Comparison of ENCODE assay signal across 8 cellular contexts in the genomic region with DNA sequence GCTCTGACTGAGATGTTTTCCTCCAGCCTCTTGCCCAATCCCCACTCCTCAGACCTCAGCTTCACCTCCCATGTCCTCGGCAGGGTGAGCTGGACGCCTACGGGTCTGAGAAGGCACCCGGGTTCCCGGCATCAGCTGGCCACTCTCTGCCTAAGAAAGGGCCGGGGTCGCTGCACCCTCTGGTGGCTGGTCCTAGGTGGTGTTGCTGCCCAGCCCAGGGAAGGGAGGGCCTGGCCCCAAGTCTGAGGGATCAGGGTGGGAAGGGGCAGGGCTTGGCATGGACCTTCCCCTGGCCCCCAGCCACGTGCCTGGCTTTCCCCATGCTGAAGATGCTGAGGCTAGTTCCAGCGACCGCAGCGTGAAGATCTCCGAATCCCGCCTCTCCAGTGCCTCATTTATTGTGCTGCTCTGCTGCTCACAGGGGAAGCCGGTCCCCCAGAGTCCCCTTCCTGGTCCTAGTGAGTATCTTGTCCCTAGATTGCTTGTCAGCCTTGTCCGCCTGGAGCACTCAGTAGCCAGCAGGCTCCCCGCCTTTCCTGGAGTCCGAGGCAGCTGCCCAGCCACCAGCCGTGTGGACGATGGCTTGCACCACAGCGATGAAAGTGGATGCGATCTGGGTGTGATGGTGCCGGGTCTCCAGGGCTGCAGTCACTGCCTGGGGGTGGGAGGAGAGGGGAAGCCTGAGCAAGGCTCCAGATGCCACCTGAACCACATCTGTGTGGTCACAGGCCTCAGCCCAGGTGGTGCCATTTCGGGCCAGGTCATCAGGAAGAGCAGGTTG. TPM values are rescaled to one million over a fixed set of nuclear protein-coding genes. Genes with fewer than 3 reads are reported as not detected.
DNase-seq lines count a peak whose midpoint lies in the region; ATAC-seq and TF ChIP-seq lines count a peak whose summit lies in the region.

No MANE protein-coding gene starts in this region.

- no peak overlapping the region for H3K27ac Mint-ChIP-seq in activated CD8-positive, alpha-beta T cell treated with anti-CD3 and anti-CD28 coated beads for 36 hours

- peaks cover 15% of the 10 kb centered on the region for H3K4me1 Mint-ChIP-seq in activated CD8-positive, alpha-beta T cell treated with anti-CD3 and anti-CD28 coated beads for 36 hours (ENCODE audit: low read depth)

- DNase-seq in AG09309 (ENCODE audit: low read depth), result peak; percentile 91
- peak; percentile 89 for DNase-seq in GM13976 (ENCODE audit: low spot score)
- peak; percentile 18 for DNase-seq in NCI-H748 treated with DMSO at 0.1 percent for 48 hours (lab: John Stamatoyannopoulos, UW)
- DNase-seq in activated CD8-positive, alpha-beta T cell treated with anti-CD3 and anti-CD28 coated beads for 36 hours, result peak; percentile 67
- peak; percentile 22 for DNase-seq in epithelial cell of prostate (ENCODE audit: low read depth, low spot score)
- DNase-seq in mucosa of descending colon, result peak; percentile 77 to 86 (median 85)
- peak; percentile 19 for DNase-seq in stimulated activated naive CD4-positive, alpha-beta T cell treated with Interleukin-2 at 50 U/mL for 16 hours (lab: John Stamatoyannopoulos, UW)

- H3K36me3 Mint-ChIP-seq in activated CD8-positive, alpha-beta T cell treated with anti-CD3 and anti-CD28 coated beads for 36 hours (ENCODE audit: low read depth), result no peaks in the 10 kb centered on the region

- H3K4me3 Mint-ChIP-seq in activated CD8-positive, alpha-beta T cell treated with anti-CD3 and anti-CD28 coated beads for 36 hours, result no peak overlapping the region

- POLR2A ChIA-PET in activated CD8-positive, alpha-beta T cell treated with anti-CD3 and anti-CD28 coated beads for 36 hours (lab: Charles Lee), result no interaction called here

- H3K27ac ChIP-seq in epithelial cell of prostate, result no peak overlapping the region

- peaks cover 4% of the 10 kb centered on the region for H3K4me1 ChIP-seq in mucosa of descending colon (ENCODE audit: low read depth)

- H3K9me3 Mint-ChIP-seq in activated CD8-positive, alpha-beta T cell treated with anti-CD3 and anti-CD28 coated beads for 36 hours, result no peaks in the 10 kb centered on the region

- no peaks in the 10 kb centered on the region for H3K36me3 ChIP-seq in mucosa of descending colon (ENCODE audit: low read depth)

- in situ Hi-C loops in GM13976 (cut with MboI; ENCODE audit: low sequenced_read_pairs, unreplicated experiment), result no loop called here

- peak; percentile 81 for ATAC-seq in activated CD8-positive, alpha-beta T cell treated with anti-CD3 and anti-CD28 coated beads for 36 hours
- ATAC-seq in mucosa of descending colon, result peak; percentile 91
- ATAC-seq in HG03565 (IDR thresholded peaks at IDR 0.05; ENCODE audit: unreplicated experiment), result no peak

- TF ChIP-seq CTCF in AG09309 (IDR thresholded peaks at IDR 0.05; ENCODE audit: control insufficient read depth, insufficient read depth, low read depth, low read length, missing control alignments) (peak; percentile 96), GM13976 (IDR thresholded peaks at IDR 0.05; ENCODE audit: borderline replicate concordance, control extremely low read depth, extremely low read depth, insufficient read depth, missing control alignments) (peak; percentile 37), mucosa of descending colon (IDR thresholded peaks at IDR 0.05) (peak; percentile 52)
- peak; percentile 50 for TF ChIP-seq CTCF in activated CD8-positive, alpha-beta T cell treated with anti-CD3 and anti-CD28 coated beads for 36 hours (IDR thresholded peaks at IDR 0.05)

- no peaks in the 10 kb centered on the region for H3K27me3 Mint-ChIP-seq in activated CD8-positive, alpha-beta T cell treated with anti-CD3 and anti-CD28 coated beads for 36 hours

- H3K9me3 ChIP-seq in mucosa of descending colon, result no peaks in the 10 kb centered on the region

- intact Hi-C loops in activated CD8-positive, alpha-beta T cell treated with anti-CD3 and anti-CD28 coated beads for 36 hours (cut with micrococcal nuclease), result no loop called here
- intact Hi-C loops in mucosa of descending colon (cut with DNase I, micrococcal nuclease), result no loop called here

- CTCF ChIA-PET in activated CD8-positive, alpha-beta T cell treated with anti-CD3 and anti-CD28 coated beads for 36 hours (lab: Charles Lee), result interaction anchor here (1.2 to 1.5 kb wide), 4 partner anchors 16 to 94 kb away, joined by 3 to 8 read pairs (median 4); no protein-coding TSS in a partner anchor

- H3K4me3 ChIP-seq in AG09309 (ENCODE audit: control insufficient read depth, low read depth, low read length) (no peak overlapping the region), mucosa of descending colon (no peak overlapping the region)

RNA-seq across cellular contexts. Expression of a gene that starts 2.9 kb away (rescaled TPM):
- total RNA-seq in activated CD8-positive, alpha-beta T cell treated with anti-CD3 and anti-CD28 coated beads for 36 hours, result not detected
- total RNA-seq in mucosa of descending colon, result 10 to 100 TPM in 1 of 3 donors, 1 to 10 TPM in 2; 2.3 to 14.7 (median 6.6) TPM

RNA-seq across cellular contexts. Expression of a gene that starts 22.9 kb away (rescaled TPM):
- total RNA-seq in activated CD8-positive, alpha-beta T cell treated with anti-CD3 and anti-CD28 coated beads for 36 hours, result 10 to 100 TPM; 38.9 to 39.0 TPM
- 100 to 1,000 TPM in 2 of 3 donors, 10 to 100 TPM in 1; 78.7 to 116 (median 105) TPM for total RNA-seq in mucosa of descending colon

Comparison
In these comparisons a context has a peak if more than half of its experiments do, and no peak if none do; other contexts are left out.
1. DNase-seq: peak in every context shown above with its lines; median percentile 91 in AG09309; 89 in GM13976; 85 in mucosa of descending colon; 67 in activated CD8-positive, alpha-beta T cell treated with anti-CD3 and anti-CD28 coated beads for 36 hours; 22 in epithelial cell of prostate; 19 in stimulated activated naive CD4-positive, alpha-beta T cell treated with Interleukin-2 at 50 U/mL for 16 hours; 18 in NCI-H748 treated with DMSO at 0.1 percent for 48 hours.
2. CTCF ChIP-seq: peak in every context shown above with its lines; median percentile 96 in AG09309; 52 in mucosa of descending colon; 50 in activated CD8-positive, alpha-beta T cell treated with anti-CD3 and anti-CD28 coated beads for 36 hours; 37 in GM13976.